In genomic region chr2:8597094-8597493, GRCh38 we compare ENCODE assay signal across 1 cellular context.
TF ChIP-seq lines count a peak whose summit lies in the region.

No MANE protein-coding gene starts in this region.

TF ChIP-seq in H1, 55 proteins besides CTCF, POLR2A, EP300 and RAD21:
- TF ChIP-seq SIN3A (conservative IDR thresholded peaks at IDR 0.05 in 1 of 2, IDR thresholded peaks at IDR 0.05 in 1 of 2; ENCODE audit: low read depth in 1 of 2, low read length in 2 of 2), result no peak
- TF ChIP-seq FOSL1 (IDR thresholded peaks at IDR 0.05; ENCODE audit: insufficient read depth, low read depth, low read length), result no peak
- TF ChIP-seq CHD7 (IDR thresholded peaks at IDR 0.05; ENCODE audit: insufficient replicate concordance, low read length), result no peak
- TF ChIP-seq NRF1 (IDR thresholded peaks at IDR 0.05; ENCODE audit: low read depth, low read length), result no peak
- no peak for TF ChIP-seq E2F6 (IDR thresholded peaks at IDR 0.05)
- TF ChIP-seq SP4 (IDR thresholded peaks at IDR 0.05; ENCODE audit: low read length), result no peak
- no peak for TF ChIP-seq SRF (IDR thresholded peaks at IDR 0.05; ENCODE audit: low read depth, low read length)
- no peak for TF ChIP-seq RFX5 (IDR thresholded peaks at IDR 0.05; ENCODE audit: borderline replicate concordance, low read depth, low read length)
- no peak for TF ChIP-seq TEAD4 (IDR thresholded peaks at IDR 0.05; ENCODE audit: low read depth, low read length)
